10 cellular contexts compared by ENCODE assay signal in the genomic region with DNA sequence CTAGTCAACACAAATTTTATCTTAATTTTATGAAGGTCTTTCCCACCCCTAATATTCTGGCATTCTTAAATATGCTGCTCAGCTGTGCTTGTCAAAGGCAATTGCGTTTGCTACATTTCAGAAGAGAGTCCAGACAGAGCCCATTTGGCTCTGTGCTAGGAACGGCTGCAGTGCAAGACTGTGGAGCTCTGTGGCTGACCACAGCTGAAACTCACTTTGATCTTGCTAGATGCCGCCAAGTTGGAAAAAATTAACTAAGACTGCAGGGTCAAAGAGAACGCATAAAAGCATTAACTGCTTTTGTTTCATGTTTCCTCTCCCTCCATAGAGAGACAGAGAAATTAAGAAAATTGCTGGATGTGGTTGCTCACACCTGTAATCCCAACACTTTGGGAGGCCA. TPM values are rescaled to one million over a fixed set of nuclear protein-coding genes. Genes with fewer than 3 reads are reported as not detected.
DNase-seq lines count a peak whose midpoint lies in the region; ATAC-seq and TF ChIP-seq lines count a peak whose summit lies in the region.
"Had no signal": no experiment of that assay in that cellular context is flagged by ENCODE, and none has a peak within 500 bp of the region (broad histone marks: within the 10 kb centered on the region; RNA-seq: fewer than 3 reads in every experiment).

No MANE protein-coding gene starts in this region.

- H3K36me3 ChIP-seq in left ventricle myocardium inferior (no peaks in the 10 kb centered on the region), stomach (no peaks in the 10 kb centered on the region), Karpas-422 (ENCODE audit: insufficient read depth, low read length) (no peaks in the 10 kb centered on the region)

- no peak for TF ChIP-seq EP300 in stomach (IDR thresholded peaks at IDR 0.05)

- H3K9me2 ChIP-seq in Karpas-422 (replicated peaks; ENCODE audit: insufficient read depth, low read length), result no peaks in the 10 kb centered on the region

- no peaks in the 10 kb centered on the region for H3K36me3 Mint-ChIP-seq in activated T-cell treated with anti-CD3 and anti-CD28 coated beads, Interleukin-2, amount 50 U/mL, for 4 hours (ENCODE audit: insufficient read depth)
- H3K36me3 Mint-ChIP-seq in T-helper 17 cell (ENCODE audit: low read depth), result no peaks in the 10 kb centered on the region

- H3K4me3 ChIP-seq in left ventricle myocardium inferior, result no peak overlapping the region
- H3K4me3 ChIP-seq in stomach, result no peak overlapping the region
- no peak overlapping the region for H3K4me3 ChIP-seq in Karpas-422 (ENCODE audit: low read length)

- no peak for DNase-seq in activated T-cell treated with anti-CD3 and anti-CD28 coated beads, Interleukin-2, amount 50 U/mL, for 4 hours
- no peak for DNase-seq in activated T-cell treated with anti-CD3 and anti-CD28 coated beads, Interleukin-2, amount 50 U/mL, for 1 hour
- no peak for DNase-seq in T-helper 17 cell
- DNase-seq in left ventricle myocardium inferior, result no peak
- DNase-seq in stomach, result no peak
- no peak for DNase-seq in Karpas-422
- no peak for DNase-seq in NCI-H524 treated with DMSO at 0.1 percent for 48 hours (lab: John Stamatoyannopoulos, UW)
- no peak for DNase-seq in NCI-H2081 (lab: John Stamatoyannopoulos, UW)

- no peak for TF ChIP-seq POLR2A in stomach (IDR thresholded peaks at IDR 0.05)

- H3K9me3 Mint-ChIP-seq in activated T-cell treated with anti-CD3 and anti-CD28 coated beads, Interleukin-2, amount 50 U/mL, for 4 hours, result no peaks in the 10 kb centered on the region

- intact Hi-C loops in left ventricle myocardium inferior (cut with micrococcal nuclease) (no loop called here), stomach (cut with DNase I; ENCODE audit: low total_unique reads) (no loop called here)

- WGBS in stomach, 5 donors, result 49 to 68% (median 55%) methylated on average over 4 of the region's 4 CpGs

- peaks cover 83% of the 10 kb centered on the region for H3K4me1 Mint-ChIP-seq in activated T-cell treated with anti-CD3 and anti-CD28 coated beads, Interleukin-2, amount 50 U/mL, for 4 hours (ENCODE audit: low read depth)
- H3K4me1 Mint-ChIP-seq in T-helper 17 cell, result peaks cover 60% of the 10 kb centered on the region

- H3K9ac ChIP-seq in Karpas-422 (ENCODE audit: low read length), result no peak overlapping the region

- H3K27me3 ChIP-seq in left ventricle myocardium inferior (ENCODE audit: low read depth) (no peaks in the 10 kb centered on the region), stomach (no peaks in the 10 kb centered on the region), Karpas-422 (ENCODE audit: low read length) (no peaks in the 10 kb centered on the region)

- TF ChIP-seq CTCF in left ventricle myocardium inferior (IDR thresholded peaks at IDR 0.05; ENCODE audit: borderline replicate concordance), result no peak
- no peak for TF ChIP-seq CTCF in stomach (IDR thresholded peaks at IDR 0.05)

- no peak overlapping the region for H2AFZ ChIP-seq in Karpas-422 (ENCODE audit: low read length)

- peak overlapping the region; percentile 98 for H3K27ac Mint-ChIP-seq in T-helper 17 cell

- H3K9me3 ChIP-seq in T-helper 17 cell (ENCODE audit: control insufficient read depth, low read length, poor library complexity, severe bottlenecking), result no peaks in the 10 kb centered on the region
- no peaks in the 10 kb centered on the region for H3K9me3 ChIP-seq in left ventricle myocardium inferior (replicated peaks)
- no peaks in the 10 kb centered on the region for H3K9me3 ChIP-seq in stomach
- H3K9me3 ChIP-seq in Karpas-422 (ENCODE audit: low read length), result no peaks in the 10 kb centered on the region

- H3K27ac ChIP-seq in left ventricle myocardium inferior (replicated peaks), result peak overlapping the region; percentile 25
- H3K27ac ChIP-seq in stomach, result peak overlapping the region in 3 of 5 donors; percentile 52 to 54 (median 54)
- no peak overlapping the region for H3K27ac ChIP-seq in Karpas-422 (ENCODE audit: low read length)

- no peaks in the 10 kb centered on the region for H3K27me3 Mint-ChIP-seq in activated T-cell treated with anti-CD3 and anti-CD28 coated beads, Interleukin-2, amount 50 U/mL, for 4 hours (ENCODE audit: low read depth)
- H3K27me3 Mint-ChIP-seq in T-helper 17 cell, result no peaks in the 10 kb centered on the region

- H3K4me2 ChIP-seq in Karpas-422 (ENCODE audit: low read depth, low read length, poor library complexity, severe bottlenecking), result no peak overlapping the region

- H3K79me2 ChIP-seq in Karpas-422 (ENCODE audit: low read length), result no peaks in the 10 kb centered on the region

- no peak for ATAC-seq in activated T-cell treated with anti-CD3 and anti-CD28 coated beads, Interleukin-2, amount 50 U/mL, for 4 hours
- ATAC-seq in T-helper 17 cell, result no peak

- peak overlapping the region; percentile 76 for H3K4me3 Mint-ChIP-seq in activated T-cell treated with anti-CD3 and anti-CD28 coated beads, Interleukin-2, amount 50 U/mL, for 4 hours
- peak overlapping the region; percentile 90 for H3K4me3 Mint-ChIP-seq in T-helper 17 cell

- peaks cover 29% of the 10 kb centered on the region for H3K4me1 ChIP-seq in left ventricle myocardium inferior
- peaks cover 6 to 34% (median 12%) of the 10 kb centered on the region in 4 donors for H3K4me1 ChIP-seq in stomach
- peaks cover 4% of the 10 kb centered on the region; the same call in 1 of the 2 replicates for H3K4me1 ChIP-seq in Karpas-422 (ENCODE audit: low read length)

- H4K20me1 ChIP-seq in Karpas-422 (ENCODE audit: insufficient read depth, low read depth, low read length), result no peaks in the 10 kb centered on the region

RNA-seq across cellular contexts. Expression of a gene that starts 7.6 kb away (rescaled TPM):
- 10 to 100 TPM; 73.2 to 91.7 (median 77.6) TPM for total RNA-seq in activated T-cell treated with anti-CD3 and anti-CD28 coated beads, Interleukin-2, amount 50 U/mL, for 4 hours
- total RNA-seq in T-helper 17 cell (100 to 1,000 TPM; 135 to 141 TPM), left ventricle myocardium inferior (39.7 TPM), stomach (100 to 1,000 TPM in 1 of 5 donors, 10 to 100 TPM in 4; 29.2 to 102 (median 62.0) TPM)
- polyA plus RNA-seq in stomach, result 10 to 100 TPM; 21.4 to 25.1 (median 21.7) TPM
- 236 and 248 TPM in 2 replicates for total RNA-seq in Karpas-422 (2014; rRNA removed; shearing (Covaris generic); ENCODE audit: low replicate concordance)

RNA-seq across cellular contexts. Expression of a gene that starts 33.0 kb away (rescaled TPM):
- total RNA-seq in activated T-cell treated with anti-CD3 and anti-CD28 coated beads, Interleukin-2, amount 50 U/mL, for 4 hours, result not detected
- not detected for total RNA-seq in T-helper 17 cell
- total RNA-seq in left ventricle myocardium inferior, result 92.5 TPM
- 100 to 1,000 TPM in 4 of 5 donors, 10 to 100 TPM in 1; 33.0 to 941 (median 223) TPM for total RNA-seq in stomach
- 100 to 1,000 TPM in 2 of 3 donors, 10 to 100 TPM in 1; 76.9 to 258 (median 109) TPM for polyA plus RNA-seq in stomach
- total RNA-seq in Karpas-422 (2014; rRNA removed; shearing (Covaris generic); ENCODE audit: low replicate concordance), result 0.18 TPM in 1 of 2 replicates, not detected in the other
- total RNA-seq: epithelial cell of proximal tubule, mononuclear cell had no signal

Comparison
In these comparisons a context has a peak if more than half of its experiments do, and no peak if none do; other contexts are left out.
1. RNA of a gene that starts 33.0 kb away (total RNA-seq): 33.0 to 941 TPM in stomach and 92.5 TPM in left ventricle myocardium inferior (single experiment); 0.18 TPM in Karpas-422, not detected in activated T-cell treated with anti-CD3 and anti-CD28 coated beads, Interleukin-2, amount 50 U/mL, for 4 hours and not detected in T-helper 17 cell; every median in the first group is over 10 times any median in the second.